In genomic region chr6:79872986-79873385, GRCh38 we compare ENCODE assay signal across 16 cellular contexts.
A peak's percentile ranks its signal among the peaks of the same experiment; 100 is the strongest.
DNase-seq lines count a peak whose midpoint lies in the region; ATAC-seq and TF ChIP-seq lines count a peak whose summit lies in the region.
"Had no signal": no experiment of that assay in that cellular context is flagged by ENCODE, and none has a peak within 500 bp of the region (broad histone marks: within the 10 kb centered on the region; RNA-seq: fewer than 3 reads in every experiment).

No MANE protein-coding gene starts in this region.

- no peaks in the 10 kb centered on the region for H3K27me3 ChIP-seq in HL-60 (ENCODE audit: insufficient read depth, poor library complexity, severe bottlenecking)
- no peaks in the 10 kb centered on the region for H3K27me3 ChIP-seq in PC-3 (ENCODE audit: low read length)
- H3K27me3 ChIP-seq in upper lobe of right lung = no peaks in the 10 kb centered on the region
- H3K27me3 ChIP-seq in left ventricle myocardium inferior (ENCODE audit: low read depth) = peaks cover under 1% of the 10 kb centered on the region
- H3K27me3 ChIP-seq: testis had no signal

- H4K20me1 ChIP-seq in PC-3 (ENCODE audit: low read length) = no peaks in the 10 kb centered on the region

- H3K9ac ChIP-seq in PC-3 (ENCODE audit: low read length) = no peak overlapping the region

- POLR2A ChIA-PET in PC-3 (lab: Charles Lee; ENCODE audit: unreplicated experiment) = no interaction called here

- CTCF ChIA-PET in PC-3 (lab: Charles Lee) = interaction anchor here (0.6 kb wide), 1 partner anchor 225 kb away, joined by 4 read pairs; no protein-coding TSS in a partner anchor

- H3K79me2 ChIP-seq in PC-3 (ENCODE audit: low read length) = no peaks in the 10 kb centered on the region

- ATAC-seq in PC-3 = no peak
- no peak for ATAC-seq in upper lobe of right lung
- ATAC-seq in GM18519 (IDR thresholded peaks at IDR 0.05; ENCODE audit: low FRiP score, unreplicated experiment) = no peak
- ATAC-seq: HepG2 had no signal

- 0 out of 2 replicates have a peak, but pooled peaks cover 6% of the 10 kb centered on the region for H3K4me1 ChIP-seq in PC-3 (ENCODE audit: insufficient read depth, low read length)
- no peaks in the 10 kb centered on the region for H3K4me1 ChIP-seq in upper lobe of right lung
- peaks cover 15% of the 10 kb centered on the region for H3K4me1 ChIP-seq in left ventricle myocardium inferior

- no peak for TF ChIP-seq CTCF in HL-60 (IDR thresholded peaks at IDR 0.05; ENCODE audit: insufficient read depth, low read length)
- TF ChIP-seq CTCF in PC-3 (conservative IDR thresholded peaks at IDR 0.05; ENCODE audit: low read depth, low read length) = no peak
- TF ChIP-seq CTCF in upper lobe of right lung (IDR thresholded peaks at IDR 0.05) = no peak
- TF ChIP-seq CTCF in left ventricle myocardium inferior (IDR thresholded peaks at IDR 0.05; ENCODE audit: borderline replicate concordance) = no peak

- DNase-seq in HL-60 (ENCODE audit: low read depth in 1 of 2, low spot score in 1 of 2) (peak; percentile 31 to 43), PC-3 (peak; percentile 53), fibroblast of gingiva (ENCODE audit: low read depth) (peak; percentile 52), skeletal muscle cell (ENCODE audit: low read depth) (peak; percentile 87), upper lobe of right lung (no peak), left ventricle myocardium inferior (no peak)
- no peak for DNase-seq in central memory CD4-positive, alpha-beta T cell
- DNase-seq: activated CD8-positive, alpha-beta memory T cell treated with anti-CD3 and anti-CD28 coated beads for 24 hours; activated gamma-delta T cell; midbrain; NCI-H1417 treated with DMSO at 0.1 percent for 48 hours; NCI-H748 treated with DMSO at 0.1 percent for 48 hours; SHP77; testis had no signal

- H3K27ac ChIP-seq in HL-60 (replicated peaks) (no peak overlapping the region), PC-3 (ENCODE audit: low read length) (no peak overlapping the region), upper lobe of right lung (no peak overlapping the region), left ventricle myocardium inferior (replicated peaks) (no peak overlapping the region)
- H3K27ac ChIP-seq: testis had no signal

- H2AFZ ChIP-seq in PC-3 (ENCODE audit: low read length) = no peak overlapping the region

- H3K36me3 ChIP-seq in PC-3 (ENCODE audit: low read depth, low read length) (no peaks in the 10 kb centered on the region), upper lobe of right lung (no peaks in the 10 kb centered on the region), left ventricle myocardium inferior (no peaks in the 10 kb centered on the region)

- H3F3A ChIP-seq in PC-3 (ENCODE audit: low read length, unreplicated experiment) = no peaks in the 10 kb centered on the region

- no peaks in the 10 kb centered on the region for H3K9me3 ChIP-seq in PC-3 (ENCODE audit: low read length)
- no peaks in the 10 kb centered on the region for H3K9me3 ChIP-seq in upper lobe of right lung
- no peaks in the 10 kb centered on the region for H3K9me3 ChIP-seq in left ventricle myocardium inferior (replicated peaks)
- H3K9me3 ChIP-seq: testis had no signal

- intact Hi-C loops in PC-3 (cut with micrococcal nuclease) (loop anchor here (10.0 kb wide), 2 partner anchors 132 to 222 kb away; partner anchors contain the start of gene TTK), upper lobe of right lung (cut with DNase I) (no loop called here), left ventricle myocardium inferior (cut with micrococcal nuclease) (no loop called here)

- H3K4me3 ChIP-seq in HL-60 (replicated peaks; ENCODE audit: insufficient read depth, low read length) (no peak overlapping the region), PC-3 (ENCODE audit: low read length) (no peak overlapping the region), skeletal muscle cell (ENCODE audit: low read depth, low read length) (no peak overlapping the region), upper lobe of right lung (no peak overlapping the region), left ventricle myocardium inferior (no peak overlapping the region)
- H3K4me3 ChIP-seq: testis had no signal

- BruUV-seq in PC-3 (replicated peaks; lab: Mats Ljungman, UMichigan) = no TSS peak

- no peak overlapping the region for H3K4me2 ChIP-seq in PC-3 (ENCODE audit: low read length)

- no peaks in the 10 kb centered on the region for H3K9me2 ChIP-seq in PC-3 (replicated peaks; ENCODE audit: low read length)

Comparison
In these comparisons a context has a peak if more than half of its experiments do, and no peak if none do; other contexts are left out.
1. DNase-seq: peak in HL-60 (2 of 2), PC-3 (single experiment), fibroblast of gingiva (single experiment) and skeletal muscle cell (single experiment); none in upper lobe of right lung (single experiment), central memory CD4-positive, alpha-beta T cell (single experiment) and left ventricle myocardium inferior (single experiment).